20 cellular contexts compared by ENCODE assay signal in genomic region chr4:156595041-156595440, GRCh38.
A peak's percentile ranks its signal among the peaks of the same experiment; 100 is the strongest.
DNase-seq lines count a peak whose midpoint lies in the region; ATAC-seq, FAIRE-seq and TF ChIP-seq lines count a peak whose summit lies in the region.
"Had no signal": no experiment of that assay in that cellular context is flagged by ENCODE, and none has a peak within 500 bp of the region (broad histone marks: within the 10 kb centered on the region; RNA-seq: fewer than 3 reads in every experiment).

No MANE protein-coding gene starts in this region.

- H3K36me3 Mint-ChIP-seq in astrocyte (ENCODE audit: low read depth, unreplicated experiment): no peaks in the 10 kb centered on the region

- peaks cover 13% of the 10 kb centered on the region for H3K4me1 ChIP-seq in astrocyte (ENCODE audit: insufficient read depth, low read length)
- H3K4me1 ChIP-seq in foreskin keratinocyte: no peaks in the 10 kb centered on the region
- H3K4me1 ChIP-seq in parathyroid adenoma: peaks cover 13% of the 10 kb centered on the region

- no peak overlapping the region for H3K9ac ChIP-seq in astrocyte (ENCODE audit: low read length)
- H3K9ac ChIP-seq in parathyroid adenoma: no peak overlapping the region
- H3K9ac ChIP-seq: GM23248 had no signal

- peaks cover 6% of the 10 kb centered on the region for H3K9me3 Mint-ChIP-seq in astrocyte (ENCODE audit: unreplicated experiment)

- DNase-seq in LHCN-M2 (ENCODE audit: low read depth): peak; percentile 41
- DNase-seq in astrocyte (ENCODE audit: low read depth): no peak
- peak in 1 of 2 donors; percentile 25 for DNase-seq in foreskin keratinocyte
- no peak for DNase-seq in DMS114 treated with DMSO at 0.1 percent for 48 hours (lab: John Stamatoyannopoulos, UW; ENCODE audit: unreplicated experiment)
- no peak for DNase-seq in DMS79 (lab: John Stamatoyannopoulos, UW)
- DNase-seq: AML-193; Calu3; DND-41; GDM1; GM23248; HCEC 1CT; NCI-H1930; NK-92 treated with Interleukin-12 subunit alpha and Interleukin-12 subunit beta, amount 100 ng/mL, for 24 hours; SHP77 treated with DMSO at 0.1 percent for 48 hours had no signal

- no peak for FAIRE-seq in astrocyte (lab: Jason Lieb, UNC)
- FAIRE-seq: GM12878, GM18507, HTR-8/SVneo had no signal

- H3K4me3 Mint-ChIP-seq in astrocyte (ENCODE audit: unreplicated experiment): no peak overlapping the region

- H3K36me3 ChIP-seq in astrocyte (ENCODE audit: insufficient read depth, low read length): no peaks in the 10 kb centered on the region
- H3K36me3 ChIP-seq in parathyroid adenoma (ENCODE audit: control insufficient read depth, insufficient read depth, low read length): no peaks in the 10 kb centered on the region

- no peaks in the 10 kb centered on the region for H3K27me3 Mint-ChIP-seq in astrocyte (ENCODE audit: low read depth, unreplicated experiment)

- H3K9me3 ChIP-seq in astrocyte (ENCODE audit: insufficient read depth, low read depth, low read length) (no peaks in the 10 kb centered on the region), parathyroid adenoma (ENCODE audit: control insufficient read depth, low read length) (no peaks in the 10 kb centered on the region)

- H3K4me3 ChIP-seq in astrocyte (ENCODE audit: insufficient read depth, low read depth, low read length) (no peak overlapping the region), parathyroid adenoma (ENCODE audit: low read depth, low read length) (peak overlapping the region; percentile 3)
- H3K4me3 ChIP-seq: GM12878, GM23248 had no signal

- H2AFZ ChIP-seq in astrocyte (ENCODE audit: low read depth, low read length): no peak overlapping the region
- peak overlapping the region; percentile 52 for H2AFZ ChIP-seq in parathyroid adenoma
- H2AFZ ChIP-seq: GM23248 had no signal

- no peaks in the 10 kb centered on the region for H3K79me2 ChIP-seq in astrocyte (ENCODE audit: insufficient read depth, low read length)
- no peaks in the 10 kb centered on the region for H3K79me2 ChIP-seq in parathyroid adenoma

- H3K27ac Mint-ChIP-seq in astrocyte (ENCODE audit: unreplicated experiment): peak overlapping the region; percentile 29

- TF ChIP-seq CTCF in astrocyte (IDR thresholded peaks at IDR 0.05; ENCODE audit: insufficient read depth, low read depth, low read length) (no peak), foreskin keratinocyte (conservative IDR thresholded peaks at IDR 0.05) (no peak), parathyroid adenoma (IDR thresholded peaks at IDR 0.05) (no peak)

- ATAC-seq in foreskin keratinocyte (peak; percentile 23), GM18873 (IDR thresholded peaks at IDR 0.05; ENCODE audit: low FRiP score, unreplicated experiment) (no peak)
- ATAC-seq: GM12878 had no signal

- peaks cover 50% of the 10 kb centered on the region for H3K4me1 Mint-ChIP-seq in astrocyte (ENCODE audit: low read depth, unreplicated experiment)

- H3K27me3 ChIP-seq in astrocyte (ENCODE audit: insufficient read depth, low read length): no peaks in the 10 kb centered on the region
- no peaks in the 10 kb centered on the region for H3K27me3 ChIP-seq in foreskin keratinocyte
- no peaks in the 10 kb centered on the region for H3K27me3 ChIP-seq in parathyroid adenoma (ENCODE audit: control insufficient read depth, insufficient read depth, low read length)

- H3K4me2 ChIP-seq in astrocyte (ENCODE audit: low read length): no peak overlapping the region
- H3K4me2 ChIP-seq in parathyroid adenoma (ENCODE audit: low read length): no peak overlapping the region

- H3K27ac ChIP-seq in astrocyte (ENCODE audit: low read depth, low read length): no peak overlapping the region
- H3K27ac ChIP-seq in foreskin keratinocyte: no peak overlapping the region
- no peak overlapping the region for H3K27ac ChIP-seq in parathyroid adenoma
- H3K27ac ChIP-seq: GM23248, HL-60 had no signal

- H4K20me1 ChIP-seq in astrocyte (ENCODE audit: insufficient read depth, low read length): no peaks in the 10 kb centered on the region
